Comparison of ENCODE assay signal across 17 cellular contexts in genomic region chr2:61182059-61182383, GRCh38. TPM values are rescaled to one million over a fixed set of nuclear protein-coding genes. Genes with fewer than 3 reads are reported as not detected.
DNase-seq lines count a peak whose midpoint lies in the region; ATAC-seq and TF ChIP-seq lines count a peak whose summit lies in the region.
"Had no signal": no experiment of that assay in that cellular context is flagged by ENCODE, and none has a peak within 500 bp of the region (broad histone marks: within the 10 kb centered on the region; RNA-seq: fewer than 3 reads in every experiment).

No MANE protein-coding gene starts in this region.

- H2AFZ ChIP-seq in OCI-LY7 (ENCODE audit: low read length): no peak overlapping the region

- H3K9me2 ChIP-seq in OCI-LY7 (ENCODE audit: insufficient read depth, low read length): no peaks in the 10 kb centered on the region

- peak overlapping the region; percentile 3 for H3K4me3 Mint-ChIP-seq in activated naive CD4-positive, alpha-beta T cell treated with anti-CD3 and anti-CD28 coated beads, Interleukin-2, amount 50 U/mL, for 24 hours
- H3K4me3 Mint-ChIP-seq in immature natural killer cell: peak overlapping the region in 2 of 5 donors; percentile 57 to 64
- H3K4me3 Mint-ChIP-seq in stimulated activated effector memory CD8-positive, alpha-beta T cell treated with anti-CD3 and anti-CD28 coated beads, Interleukin-12 subunit alpha, Interleukin-12 subunit beta, amount 100 ng/mL, for 72 hours: peak overlapping the region; percentile 76
- H3K4me3 Mint-ChIP-seq: H9 had no signal

- TF ChIP-seq CTCF in OCI-LY7 (conservative IDR thresholded peaks at IDR 0.05; ENCODE audit: low read length): no peak

- no peaks in the 10 kb centered on the region for H4K20me1 ChIP-seq in OCI-LY7 (ENCODE audit: insufficient read depth, low read length)

- no peaks in the 10 kb centered on the region for H3K27me3 Mint-ChIP-seq in activated naive CD4-positive, alpha-beta T cell treated with anti-CD3 and anti-CD28 coated beads, Interleukin-2, amount 50 U/mL, for 24 hours
- peaks cover 0 to 7% (median 2%) of the 10 kb centered on the region in 3 donors for H3K27me3 Mint-ChIP-seq in immature natural killer cell (ENCODE audit: low read depth in 3 of 3)

- no peaks in the 10 kb centered on the region; the same call in 1 of the 2 replicates for H3K9me3 ChIP-seq in OCI-LY7 (ENCODE audit: low read length)

- CTCF ChIA-PET in OCI-LY7 (lab: Charles Lee; ENCODE audit: unreplicated experiment): no interaction called here

- POLR2A ChIA-PET in OCI-LY7 (lab: Charles Lee): interaction anchor here (0.7 to 1.3 kb wide), 2 partner anchors 10 to 389 kb away, joined by 3 read pairs; no protein-coding TSS in a partner anchor

- BruUV-seq in OCI-LY7 (replicated peaks; lab: Mats Ljungman, UMichigan): no TSS peak

- intact Hi-C loops in OCI-LY7 (cut with micrococcal nuclease; ENCODE audit: unreplicated experiment): no loop called here

- peaks cover 7% of the 10 kb centered on the region; the same call in 1 of the 2 replicates for H3K79me2 ChIP-seq in OCI-LY7 (ENCODE audit: insufficient read depth, low read depth, low read length)

- ATAC-seq in stimulated activated effector memory CD8-positive, alpha-beta T cell treated with anti-CD3 and anti-CD28 coated beads, Interleukin-12 subunit alpha, Interleukin-12 subunit beta, amount 100 ng/mL, for 72 hours: no peak
- no peak for ATAC-seq in GM21723 (IDR thresholded peaks at IDR 0.05; ENCODE audit: unreplicated experiment)

- no peak overlapping the region for H3K27ac Mint-ChIP-seq in activated naive CD4-positive, alpha-beta T cell treated with anti-CD3 and anti-CD28 coated beads, Interleukin-2, amount 50 U/mL, for 24 hours
- H3K27ac Mint-ChIP-seq in immature natural killer cell: peak overlapping the region; percentile 75 to 87 (median 81)
- H3K27ac Mint-ChIP-seq in stimulated activated effector memory CD8-positive, alpha-beta T cell treated with anti-CD3 and anti-CD28 coated beads, Interleukin-12 subunit alpha, Interleukin-12 subunit beta, amount 100 ng/mL, for 72 hours: peak overlapping the region; percentile 91

- peak overlapping the region; percentile 37; the same call in 1 of the 2 replicates for H3K4me2 ChIP-seq in OCI-LY7 (ENCODE audit: low read length)

- no peaks in the 10 kb centered on the region for H3K9me3 Mint-ChIP-seq in activated naive CD4-positive, alpha-beta T cell treated with anti-CD3 and anti-CD28 coated beads, Interleukin-2, amount 50 U/mL, for 24 hours
- H3K9me3 Mint-ChIP-seq in immature natural killer cell: no peaks in the 10 kb centered on the region
- H3K9me3 Mint-ChIP-seq in stimulated activated effector memory CD8-positive, alpha-beta T cell treated with anti-CD3 and anti-CD28 coated beads, Interleukin-12 subunit alpha, Interleukin-12 subunit beta, amount 100 ng/mL, for 72 hours: no peaks in the 10 kb centered on the region
- H3K9me3 Mint-ChIP-seq: H9 had no signal

- H3K4me1 ChIP-seq in OCI-LY7 (ENCODE audit: insufficient read depth, low read length, poor library complexity, severe bottlenecking): peaks cover 22% of the 10 kb centered on the region

- peaks cover 68% of the 10 kb centered on the region for H3K4me1 Mint-ChIP-seq in activated naive CD4-positive, alpha-beta T cell treated with anti-CD3 and anti-CD28 coated beads, Interleukin-2, amount 50 U/mL, for 24 hours
- H3K4me1 Mint-ChIP-seq in immature natural killer cell: peaks cover 61 to 72% of the 10 kb centered on the region in 2 donors
- H3K4me1 Mint-ChIP-seq in stimulated activated effector memory CD8-positive, alpha-beta T cell treated with anti-CD3 and anti-CD28 coated beads, Interleukin-12 subunit alpha, Interleukin-12 subunit beta, amount 100 ng/mL, for 72 hours: peaks cover 59% of the 10 kb centered on the region

- DNase-seq in activated naive CD4-positive, alpha-beta T cell (lab: John Stamatoyannopoulos, UW): no peak
- DNase-seq in OCI-LY7 (ENCODE audit: low spot score): no peak
- DNase-seq in immature natural killer cell: no peak
- DNase-seq in stimulated activated effector memory CD8-positive, alpha-beta T cell treated with anti-CD3 and anti-CD28 coated beads, Interleukin-12 subunit alpha, Interleukin-12 subunit beta, amount 100 ng/mL, for 72 hours (ENCODE audit: low spot score in 2 of 2): no peak
- no peak for DNase-seq in NCI-H2227 treated with DMSO at 0.1 percent for 48 hours (lab: John Stamatoyannopoulos, UW)
- no peak for DNase-seq in NCI-H2171 (lab: John Stamatoyannopoulos, UW)
- DNase-seq: activated T-cell treated with anti-CD3 and anti-CD28 coated beads, Interleukin-2, amount 50 U/mL, for 1 hour; aorta; erythroblast; H9; NCI-H2081 treated with DMSO at 0.1 percent for 48 hours; NCI-H774; stimulated activated naive CD4-positive, alpha-beta T cell had no signal

- H3K4me3 ChIP-seq in OCI-LY7 (ENCODE audit: low read depth, low read length, poor library complexity, severe bottlenecking): no peak overlapping the region
- H3K4me3 ChIP-seq: lung, skin epidermis had no signal

- peaks cover 32% of the 10 kb centered on the region for H3K36me3 Mint-ChIP-seq in activated naive CD4-positive, alpha-beta T cell treated with anti-CD3 and anti-CD28 coated beads, Interleukin-2, amount 50 U/mL, for 24 hours
- peaks cover 43 to 57% (median 45%) of the 10 kb centered on the region in 3 donors for H3K36me3 Mint-ChIP-seq in immature natural killer cell
- peaks cover 95% of the 10 kb centered on the region for H3K36me3 Mint-ChIP-seq in stimulated activated effector memory CD8-positive, alpha-beta T cell treated with anti-CD3 and anti-CD28 coated beads, Interleukin-12 subunit alpha, Interleukin-12 subunit beta, amount 100 ng/mL, for 72 hours

- peaks cover 76% of the 10 kb centered on the region for H3K36me3 ChIP-seq in OCI-LY7 (ENCODE audit: insufficient read depth, low read length)

- no peak overlapping the region for H3K27ac ChIP-seq in OCI-LY7 (ENCODE audit: low read depth, low read length, poor library complexity, severe bottlenecking)

RNA-seq across cellular contexts. Expression of gene C2orf74, which starts 20.0 kb away (rescaled TPM):
- 6.4 and 7.0 TPM in 2 replicates for total RNA-seq in OCI-LY7 (2014; rRNA removed; shearing (Covaris generic))
- total RNA-seq in OCI-LY7 (2022): 9.3 and 11.5 TPM in 2 replicates
- polyA plus RNA-seq in immature natural killer cell: 10 to 100 TPM; 23.7 to 40.2 (median 28.4) TPM
